Comparison of ENCODE assay signal across 26 cellular contexts in genomic region chr17:67427410-67427809, GRCh38. TPM values are rescaled to one million over a fixed set of nuclear protein-coding genes. Genes with fewer than 3 reads are reported as not detected.
DNase-seq lines count a peak whose midpoint lies in the region; ATAC-seq and TF ChIP-seq lines count a peak whose summit lies in the region.
"Had no signal": no experiment of that assay in that cellular context is flagged by ENCODE, and none has a peak within 500 bp of the region (broad histone marks: within the 10 kb centered on the region; RNA-seq: fewer than 3 reads in every experiment).

No MANE protein-coding gene starts in this region.

- H3K27me3 ChIP-seq in CD4-positive, CD25-positive, alpha-beta regulatory T cell (ENCODE audit: control insufficient read depth, insufficient read depth, low read length), result no peaks in the 10 kb centered on the region
- no peaks in the 10 kb centered on the region for H3K27me3 ChIP-seq in CD8-positive, alpha-beta T cell (ENCODE audit: insufficient read depth, low read length)
- H3K27me3 ChIP-seq in gastroesophageal sphincter (no peaks in the 10 kb centered on the region), SJCRH30 (no peaks in the 10 kb centered on the region), BE2C (no peaks in the 10 kb centered on the region)
- H3K27me3 ChIP-seq: BLaER1 treated with 17β-estradiol and CSF1 and Interleukin-3, amounts not matched to agents 10 nM and 100 nM had no signal

- no peaks in the 10 kb centered on the region for H3K9me3 ChIP-seq in CD4-positive, CD25-positive, alpha-beta regulatory T cell (ENCODE audit: control insufficient read depth in 2 of 2, low read length in 2 of 2)
- no peaks in the 10 kb centered on the region for H3K9me3 ChIP-seq in CD8-positive, alpha-beta T cell (ENCODE audit: low read length)
- no peaks in the 10 kb centered on the region for H3K9me3 ChIP-seq in gastroesophageal sphincter
- H3K9me3 ChIP-seq in SJCRH30 (replicated peaks), result no peaks in the 10 kb centered on the region
- H3K9me3 ChIP-seq in BE2C, result no peaks in the 10 kb centered on the region

- no peak for DNase-seq in CD4-positive, CD25-positive, alpha-beta regulatory T cell
- DNase-seq in CD8-positive, alpha-beta T cell, result no peak
- no peak for DNase-seq in activated CD8-positive, alpha-beta T cell treated with anti-CD3 and anti-CD28 coated beads, Interleukin-2, amount 10 ng/mL, durations not matched to agents 7 days and 5 days
- DNase-seq in SJCRH30, result no peak
- no peak for DNase-seq in BE2C
- DNase-seq in KG1 (lab: John Stamatoyannopoulos, UW), result no peak
- DNase-seq in NCI-H345 treated with DMSO at 0.1 percent for 48 hours (lab: John Stamatoyannopoulos, UW; ENCODE audit: unreplicated experiment), result no peak
- DNase-seq: activated CD4-positive, alpha-beta T cell treated with anti-CD3 and anti-CD28 coated beads for 48 hours; activated naive CD4-positive, alpha-beta T cell treated with anti-CD3 and anti-CD28 coated beads, Interleukin-2, amount 10 ng/mL, durations not matched to agents 7 days and 5 days; activated T-cell treated with anti-CD3 and anti-CD28 coated beads, Interleukin-2, amount 50 U/mL, for 48 hours; DND-41; effector memory CD4-positive, alpha-beta T cell; GF-D8; Kasumi-1; NCI-H1417 treated with DMSO at 0.1 percent for 48 hours; NCI-H2081; NCI-H226; SHP77 treated with DMSO at 0.1 percent for 48 hours; stimulated activated naive B cell treated with anti-CD40 and anti-IgM and Interleukin-4, amounts not matched to agents 10 μg/mL and 1 μg/mL and 100 μg/mL, for 72 hours; T-helper 9 cell had no signal

- no peak overlapping the region for H3K4me3 ChIP-seq in CD4-positive, CD25-positive, alpha-beta regulatory T cell (ENCODE audit: low read depth, low read length)
- no peak overlapping the region for H3K4me3 ChIP-seq in CD8-positive, alpha-beta T cell (ENCODE audit: low read depth, low read length)
- H3K4me3 ChIP-seq in gastroesophageal sphincter (no peak overlapping the region), SJCRH30 (no peak overlapping the region), BE2C (ENCODE audit: low read depth, low read length) (no peak overlapping the region)
- H3K4me3 ChIP-seq: BLaER1 treated with 17β-estradiol and CSF1 and Interleukin-3, amounts not matched to agents 10 nM and 100 nM; coronary artery; skin epidermis had no signal

- no peaks in the 10 kb centered on the region for H3K36me3 ChIP-seq in CD4-positive, CD25-positive, alpha-beta regulatory T cell (ENCODE audit: control insufficient read depth, insufficient read depth, low read length)
- no peaks in the 10 kb centered on the region for H3K36me3 ChIP-seq in CD8-positive, alpha-beta T cell (ENCODE audit: insufficient read depth, low read length)
- H3K36me3 ChIP-seq in gastroesophageal sphincter (no peaks in the 10 kb centered on the region), SJCRH30 (no peaks in the 10 kb centered on the region), BE2C (no peaks in the 10 kb centered on the region)

- CTCF ChIA-PET in CD8-positive, alpha-beta T cell (lab: Charles Lee), result interaction anchor here (0.6 to 2.2 kb wide), 3 partner anchors 39 to 49 kb away, joined by 3 to 6 read pairs (median 5); no protein-coding TSS in a partner anchor
- CTCF ChIA-PET in activated CD8-positive, alpha-beta T cell treated with anti-CD3 and anti-CD28 coated beads, Interleukin-2, amount 10 ng/mL, durations not matched to agents 7 days and 5 days (lab: Charles Lee), result no interaction called here

- POLR2A ChIA-PET in CD8-positive, alpha-beta T cell (lab: Charles Lee), result interaction anchor here (0.8 to 1.4 kb wide), 2 partner anchors 9 to 20 kb away, joined by 4 read pairs; no protein-coding TSS in a partner anchor
- POLR2A ChIA-PET in activated CD8-positive, alpha-beta T cell treated with anti-CD3 and anti-CD28 coated beads, Interleukin-2, amount 10 ng/mL, durations not matched to agents 7 days and 5 days (lab: Charles Lee), result interaction anchor here (0.7 to 0.9 kb wide), 2 partner anchors 13 to 52 kb away, joined by 3 read pairs; no protein-coding TSS in a partner anchor

- ATAC-seq in CD4-positive, CD25-positive, alpha-beta regulatory T cell (ENCODE audit: low read depth in 2 of 2), result no peak
- ATAC-seq in CD8-positive, alpha-beta T cell, result no peak
- no peak for ATAC-seq in activated CD8-positive, alpha-beta T cell treated with anti-CD3 and anti-CD28 coated beads, Interleukin-2, amount 10 ng/mL, durations not matched to agents 7 days and 5 days
- no peak for ATAC-seq in gastroesophageal sphincter
- ATAC-seq: natural killer cell treated with Interleukin-12 subunit alpha and Interleukin-12 subunit beta and Interleukin-15 and Interleukin-18, amount 100 ng/mL, for 72 hours; stimulated activated naive B cell treated with anti-CD40 and anti-IgM and Interleukin-4, amounts not matched to agents 10 μg/mL and 1 μg/mL and 100 μg/mL, for 72 hours had no signal

- H3K4me3 Mint-ChIP-seq in CD4-positive, CD25-positive, alpha-beta regulatory T cell, result peak overlapping the region in 1 of 4 donors; percentile 35
- H3K4me3 Mint-ChIP-seq in CD8-positive, alpha-beta T cell, result no peak overlapping the region
- H3K4me3 Mint-ChIP-seq in activated CD8-positive, alpha-beta T cell treated with anti-CD3 and anti-CD28 coated beads, Interleukin-2, amount 10 ng/mL, durations not matched to agents 7 days and 5 days, result no peak overlapping the region
- H3K4me3 Mint-ChIP-seq: activated naive CD4-positive, alpha-beta T cell treated with anti-CD3 and anti-CD28 coated beads, Interleukin-2, amount 10 ng/mL, durations not matched to agents 7 days and 5 days; natural killer cell treated with Interleukin-12 subunit alpha and Interleukin-12 subunit beta and Interleukin-15 and Interleukin-18, amount 100 ng/mL, for 72 hours; stimulated activated naive B cell treated with anti-CD40 and anti-IgM and Interleukin-4, amounts not matched to agents 10 μg/mL and 1 μg/mL and 100 μg/mL, for 72 hours; type B pancreatic cell had no signal

- intact Hi-C loops in CD8-positive, alpha-beta T cell (cut with DNase I, micrococcal nuclease), result no loop called here

- peaks cover 9% of the 10 kb centered on the region for H3K4me1 ChIP-seq in CD4-positive, CD25-positive, alpha-beta regulatory T cell (ENCODE audit: control insufficient read depth, insufficient read depth, low read length, poor library complexity, severe bottlenecking)
- peaks cover 47% of the 10 kb centered on the region for H3K4me1 ChIP-seq in CD8-positive, alpha-beta T cell (ENCODE audit: insufficient read depth, low read length)
- H3K4me1 ChIP-seq in gastroesophageal sphincter, result peaks cover 0 to 26% (median 8%) of the 10 kb centered on the region in 3 donors
- H3K4me1 ChIP-seq in SJCRH30, result no peaks in the 10 kb centered on the region
- no peaks in the 10 kb centered on the region for H3K4me1 ChIP-seq in BE2C

- H3K27ac Mint-ChIP-seq in CD4-positive, CD25-positive, alpha-beta regulatory T cell, result peak overlapping the region; percentile 38 to 81 (median 80)
- peak overlapping the region; percentile 62 for H3K27ac Mint-ChIP-seq in CD8-positive, alpha-beta T cell
- H3K27ac Mint-ChIP-seq in activated CD8-positive, alpha-beta T cell treated with anti-CD3 and anti-CD28 coated beads, Interleukin-2, amount 10 ng/mL, durations not matched to agents 7 days and 5 days, result peak overlapping the region; percentile 3
- H3K27ac Mint-ChIP-seq: activated naive CD4-positive, alpha-beta T cell treated with anti-CD3 and anti-CD28 coated beads, Interleukin-2, amount 10 ng/mL, durations not matched to agents 7 days and 5 days; stimulated activated naive B cell treated with anti-CD40 and anti-IgM and Interleukin-4, amounts not matched to agents 10 μg/mL and 1 μg/mL and 100 μg/mL, for 72 hours; type B pancreatic cell had no signal

- no peaks in the 10 kb centered on the region for H3K27me3 Mint-ChIP-seq in CD4-positive, CD25-positive, alpha-beta regulatory T cell
- no peaks in the 10 kb centered on the region for H3K27me3 Mint-ChIP-seq in CD8-positive, alpha-beta T cell (ENCODE audit: low read depth)
- H3K27me3 Mint-ChIP-seq in activated CD8-positive, alpha-beta T cell treated with anti-CD3 and anti-CD28 coated beads, Interleukin-2, amount 10 ng/mL, durations not matched to agents 7 days and 5 days (ENCODE audit: low read depth), result no peaks in the 10 kb centered on the region
- H3K27me3 Mint-ChIP-seq: activated naive CD4-positive, alpha-beta T cell treated with anti-CD3 and anti-CD28 coated beads, Interleukin-2, amount 10 ng/mL, durations not matched to agents 7 days and 5 days; natural killer cell treated with Interleukin-12 subunit alpha and Interleukin-12 subunit beta and Interleukin-15 and Interleukin-18, amount 100 ng/mL, for 72 hours; stimulated activated naive B cell treated with anti-CD40 and anti-IgM and Interleukin-4, amounts not matched to agents 10 μg/mL and 1 μg/mL and 100 μg/mL, for 72 hours; type B pancreatic cell had no signal

- no peak for TF ChIP-seq EP300 in gastroesophageal sphincter (IDR thresholded peaks at IDR 0.05)

- 34 to 37% methylated on average over 3 to 4 of the region's 4 CpGs for whole genome bisulfite sequencing in gastroesophageal sphincter (ENCODE audit: low coverage in 1 of 2), 2 donors

- H3K4me1 Mint-ChIP-seq in CD4-positive, CD25-positive, alpha-beta regulatory T cell, result peaks cover 14 to 67% (median 39%) of the 10 kb centered on the region in 4 donors
- peaks cover 75% of the 10 kb centered on the region for H3K4me1 Mint-ChIP-seq in CD8-positive, alpha-beta T cell (ENCODE audit: low read depth)
- H3K4me1 Mint-ChIP-seq in activated CD8-positive, alpha-beta T cell treated with anti-CD3 and anti-CD28 coated beads, Interleukin-2, amount 10 ng/mL, durations not matched to agents 7 days and 5 days (ENCODE audit: low read depth), result peaks cover 68% of the 10 kb centered on the region

- no peak for TF ChIP-seq POLR2A in gastroesophageal sphincter (IDR thresholded peaks at IDR 0.05)

- H3K36me3 Mint-ChIP-seq in CD4-positive, CD25-positive, alpha-beta regulatory T cell, result peaks cover 5% of the 10 kb centered on the region
- H3K36me3 Mint-ChIP-seq in CD8-positive, alpha-beta T cell, result peaks cover 37% of the 10 kb centered on the region
- peaks cover 50% of the 10 kb centered on the region for H3K36me3 Mint-ChIP-seq in activated CD8-positive, alpha-beta T cell treated with anti-CD3 and anti-CD28 coated beads, Interleukin-2, amount 10 ng/mL, durations not matched to agents 7 days and 5 days (ENCODE audit: low read depth)
- H3K36me3 Mint-ChIP-seq: natural killer cell treated with Interleukin-12 subunit alpha and Interleukin-12 subunit beta and Interleukin-15 and Interleukin-18, amount 100 ng/mL, for 72 hours; type B pancreatic cell had no signal

- H3K27ac ChIP-seq in CD4-positive, CD25-positive, alpha-beta regulatory T cell (ENCODE audit: insufficient read depth, low read length, poor library complexity, severe bottlenecking), result no peak overlapping the region
- no peak overlapping the region for H3K27ac ChIP-seq in CD8-positive, alpha-beta T cell (ENCODE audit: low read depth, low read length)
- H3K27ac ChIP-seq in gastroesophageal sphincter (peak overlapping the region in 3 of 4 donors; percentile 9 to 57 (median 37)), SJCRH30 (no peak overlapping the region)
- H3K27ac ChIP-seq: BLaER1 treated with 17β-estradiol and CSF1 and Interleukin-3, amounts not matched to agents 10 nM and 100 nM; coronary artery; skin epidermis had no signal

- H3K9me3 Mint-ChIP-seq in CD4-positive, CD25-positive, alpha-beta regulatory T cell, result peaks cover 0 to 5% (median 0%) of the 10 kb centered on the region in 7 donors
- no peaks in the 10 kb centered on the region for H3K9me3 Mint-ChIP-seq in CD8-positive, alpha-beta T cell
- H3K9me3 Mint-ChIP-seq in activated CD8-positive, alpha-beta T cell treated with anti-CD3 and anti-CD28 coated beads, Interleukin-2, amount 10 ng/mL, durations not matched to agents 7 days and 5 days (ENCODE audit: insufficient read depth), result no peaks in the 10 kb centered on the region
- H3K9me3 Mint-ChIP-seq: type B pancreatic cell had no signal

- TF ChIP-seq CTCF in CD8-positive, alpha-beta T cell (IDR thresholded peaks at IDR 0.05), result no peak
- TF ChIP-seq CTCF in gastroesophageal sphincter (IDR thresholded peaks at IDR 0.05) (no peak), BE2C (IDR thresholded peaks at IDR 0.05; ENCODE audit: low read depth, low read length) (no peak)

RNA-seq across cellular contexts. Expression of gene PITPNC1, which starts 50.3 kb away (rescaled TPM):
- 47.9 TPM for total RNA-seq in CD4-positive, CD25-positive, alpha-beta regulatory T cell
- 10 to 100 TPM; 27.3 to 39.5 (median 39.0) TPM for polyA plus RNA-seq in CD4-positive, CD25-positive, alpha-beta regulatory T cell
- total RNA-seq in CD8-positive, alpha-beta T cell, result 100 to 1,000 TPM; 110 to 111 TPM
- total RNA-seq in activated CD8-positive, alpha-beta T cell treated with anti-CD3 and anti-CD28 coated beads, Interleukin-2, amount 10 ng/mL, durations not matched to agents 7 days and 5 days, result 10 to 100 TPM; 74.0 to 76.5 TPM
- 10 to 100 TPM in 3 of 4 donors, 1 to 10 TPM in 1; 7.6 to 30.1 (median 15.1) TPM for total RNA-seq in gastroesophageal sphincter
- total RNA-seq in SJCRH30 (2014; rRNA removed; shearing (Covaris generic)), result 2.9 and 3.5 TPM in 2 replicates
- polyA plus RNA-seq in BE2C (2012; ENCODE audit: insufficient read depth, insufficient read length, low read depth), result 9.4 TPM

Comparison
In these comparisons a context has a peak if more than half of its experiments do, and no peak if none do; other contexts are left out.
1. H3K27ac ChIP-seq: peak in gastroesophageal sphincter (3 of 4); none in CD4-positive, CD25-positive, alpha-beta regulatory T cell (single experiment), CD8-positive, alpha-beta T cell (single experiment) and SJCRH30 (single experiment).
2. H3K27ac Mint-ChIP-seq: peak in every context shown above with its lines; median percentile 80 in CD4-positive, CD25-positive, alpha-beta regulatory T cell; 62 in CD8-positive, alpha-beta T cell; 3 in activated CD8-positive, alpha-beta T cell treated with anti-CD3 and anti-CD28 coated beads, Interleukin-2, amount 10 ng/mL, durations not matched to agents 7 days and 5 days.